ENCODE assay signal across 1 cellular context in the genomic region with DNA sequence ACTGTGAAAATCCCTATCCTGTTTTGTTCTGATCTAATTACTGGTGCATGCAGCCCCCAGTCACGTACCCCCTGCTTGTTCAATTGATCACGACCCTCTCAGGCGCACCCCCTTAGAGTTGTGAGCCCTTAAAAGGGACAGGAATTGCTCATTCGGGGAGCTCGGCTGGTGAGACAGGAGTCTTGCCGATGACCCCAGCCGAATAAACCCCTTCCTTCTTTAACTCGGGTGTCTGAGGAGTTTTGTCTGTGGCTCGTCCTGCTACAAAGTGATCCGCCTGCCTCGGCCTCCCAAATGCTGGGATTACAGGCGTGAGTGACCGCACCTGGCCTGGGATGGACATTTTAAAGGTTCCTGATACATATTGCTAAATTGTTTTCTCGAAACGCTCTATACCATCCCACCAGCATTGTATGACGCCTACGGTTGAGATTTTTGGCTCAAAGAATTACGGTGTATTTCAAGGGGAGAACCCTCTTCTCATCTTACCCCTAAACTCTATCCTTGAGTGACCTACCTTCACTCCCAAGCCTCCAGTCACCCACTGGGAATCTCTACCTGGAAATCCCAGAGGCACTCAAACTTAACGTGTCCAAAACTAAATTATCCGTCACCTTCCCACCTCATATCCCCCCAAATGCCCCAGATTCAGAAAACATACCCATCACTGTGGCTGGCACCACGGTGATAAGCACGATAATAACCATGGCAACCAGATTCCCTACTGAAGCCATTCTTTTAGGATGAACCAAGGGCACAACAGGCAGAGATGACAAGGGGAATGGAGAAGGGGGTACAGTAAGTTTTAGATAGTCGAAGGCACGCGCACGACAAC.
TF ChIP-seq lines count a peak whose summit lies in the region.

No MANE protein-coding gene starts in this region.

TF ChIP-seq in HepG2, 621 proteins besides CTCF, POLR2A, EP300 and RAD21 (continued from another document):
- TF ChIP-seq, protein P1, sequence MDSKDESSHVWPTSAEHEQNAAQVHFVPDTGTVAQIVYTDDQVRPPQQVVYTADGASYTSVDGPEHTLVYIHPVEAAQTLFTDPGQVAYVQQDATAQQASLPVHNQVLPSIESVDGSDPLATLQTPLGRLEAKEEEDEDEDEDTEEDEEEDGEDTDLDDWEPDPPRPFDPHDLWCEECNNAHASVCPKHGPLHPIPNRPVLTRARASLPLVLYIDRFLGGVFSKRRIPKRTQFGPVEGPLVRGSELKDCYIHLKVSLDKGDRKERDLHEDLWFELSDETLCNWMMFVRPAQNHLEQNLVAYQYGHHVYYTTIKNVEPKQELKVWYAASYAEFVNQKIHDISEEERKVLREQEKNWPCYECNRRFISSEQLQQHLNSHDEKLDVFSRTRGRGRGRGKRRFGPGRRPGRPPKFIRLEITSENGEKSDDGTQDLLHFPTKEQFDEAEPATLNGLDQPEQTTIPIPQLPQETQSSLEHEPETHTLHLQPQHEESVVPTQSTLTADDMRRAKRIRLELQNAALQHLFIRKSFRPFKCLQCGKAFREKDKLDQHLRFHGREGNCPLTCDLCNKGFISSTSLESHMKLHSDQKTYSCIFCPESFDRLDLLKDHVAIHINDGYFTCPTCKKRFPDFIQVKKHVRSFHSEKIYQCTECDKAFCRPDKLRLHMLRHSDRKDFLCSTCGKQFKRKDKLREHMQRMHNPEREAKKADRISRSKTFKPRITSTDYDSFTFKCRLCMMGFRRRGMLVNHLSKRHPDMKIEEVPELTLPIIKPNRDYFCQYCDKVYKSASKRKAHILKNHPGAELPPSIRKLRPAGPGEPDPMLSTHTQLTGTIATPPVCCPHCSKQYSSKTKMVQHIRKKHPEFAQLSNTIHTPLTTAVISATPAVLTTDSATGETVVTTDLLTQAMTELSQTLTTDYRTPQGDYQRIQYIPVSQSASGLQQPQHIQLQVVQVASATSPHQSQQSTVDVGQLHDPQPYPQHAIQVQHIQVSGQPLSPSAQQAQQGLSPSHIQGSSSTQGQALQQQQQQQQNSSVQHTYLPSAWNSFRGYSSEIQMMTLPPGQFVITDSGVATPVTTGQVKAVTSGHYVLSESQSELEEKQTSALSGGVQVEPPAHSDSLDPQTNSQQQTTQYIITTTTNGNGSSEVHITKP (CRISPR knock-in tag; IDR thresholded peaks at IDR 0.05; ENCODE audit: low read depth) = no peak
